10 cellular contexts compared by ENCODE assay signal in genomic region chr13:29427937-29428309, GRCh38.
DNase-seq lines count a peak whose midpoint lies in the region; ATAC-seq and TF ChIP-seq lines count a peak whose summit lies in the region.
"Had no signal": no experiment of that assay in that cellular context is flagged by ENCODE, and none has a peak within 500 bp of the region (broad histone marks: within the 10 kb centered on the region; RNA-seq: fewer than 3 reads in every experiment).

No MANE protein-coding gene starts in this region.

- TF ChIP-seq CTCF in heart left ventricle (IDR thresholded peaks at IDR 0.05) (no peak), esophagus muscularis mucosa (IDR thresholded peaks at IDR 0.05) (no peak), neural cell (IDR thresholded peaks at IDR 0.05; ENCODE audit: poor library complexity, severe bottlenecking) (no peak), vagina (IDR thresholded peaks at IDR 0.05) (no peak)

- ATAC-seq in heart left ventricle (no peak), Right ventricle myocardium superior (ENCODE audit: poor library complexity) (no peak), GM19395 (IDR thresholded peaks at IDR 0.05; ENCODE audit: unreplicated experiment) (no peak)

- no peaks in the 10 kb centered on the region for H3F3A ChIP-seq in neural cell (ENCODE audit: insufficient read depth, low read length, poor library complexity, severe bottlenecking)

- peaks cover 0 to 20% (median 3%) of the 10 kb centered on the region in 12 donors for H3K4me1 ChIP-seq in heart left ventricle
- H3K4me1 ChIP-seq in esophagus muscularis mucosa, result peaks cover 6 to 35% (median 22%) of the 10 kb centered on the region in 4 donors
- H3K4me1 ChIP-seq in vagina, result peaks cover 15% of the 10 kb centered on the region

- H3K4me3 ChIP-seq in heart left ventricle (peak overlapping the region; percentile 33 to 71 (median 55)), esophagus muscularis mucosa (peak overlapping the region; percentile 52 to 63 (median 59)), neural cell (ENCODE audit: low read length) (peak overlapping the region; percentile 73), vagina (peak overlapping the region; percentile 32 to 39)

- H3K9me3 ChIP-seq in heart left ventricle (no peaks in the 10 kb centered on the region), esophagus muscularis mucosa (no peaks in the 10 kb centered on the region), neural cell (ENCODE audit: low read length) (no peaks in the 10 kb centered on the region), vagina (no peaks in the 10 kb centered on the region)

- H2AFZ ChIP-seq in neural cell (ENCODE audit: low read depth, low read length), result peak overlapping the region; percentile 70

- TF ChIP-seq POLR2A in heart left ventricle (IDR thresholded peaks at IDR 0.05) (no peak), esophagus muscularis mucosa (IDR thresholded peaks at IDR 0.05; ENCODE audit: low read depth) (no peak), vagina (IDR thresholded peaks at IDR 0.05) (no peak)

- H3K27me3 ChIP-seq in heart left ventricle, result peaks cover 0 to 30% (median 5%) of the 10 kb centered on the region in 9 donors
- H3K27me3 ChIP-seq in esophagus muscularis mucosa, result peaks cover 0 to 10% (median 0%) of the 10 kb centered on the region in 4 donors
- H3K27me3 ChIP-seq in neural cell (ENCODE audit: insufficient read depth, low read depth, low read length), result no peaks in the 10 kb centered on the region
- H3K27me3 ChIP-seq in vagina, result no peaks in the 10 kb centered on the region

- peak overlapping the region; percentile 59 for H3K9ac ChIP-seq in neural cell (ENCODE audit: low read length)

- H3K36me3 ChIP-seq in heart left ventricle, result no peaks in the 10 kb centered on the region
- H3K36me3 ChIP-seq in esophagus muscularis mucosa, result no peaks in the 10 kb centered on the region
- H3K36me3 ChIP-seq in neural cell (ENCODE audit: insufficient read depth, low read length), result no peaks in the 10 kb centered on the region
- no peaks in the 10 kb centered on the region for H3K36me3 ChIP-seq in vagina

- intact Hi-C loops in heart left ventricle (cut with DNase I), result loop anchor here in 4 of 10 donors (2.0 to 5.0 kb wide), 3 partner anchors 37 to 44 kb away; no protein-coding TSS in a partner anchor
- intact Hi-C loops in Right ventricle myocardium superior (cut with DNase I), result no loop called here
- intact Hi-C loops in esophagus muscularis mucosa (cut with DNase I), result loop anchor here (5.0 kb wide), 1 partner anchor 39 kb away; no protein-coding TSS in a partner anchor
- intact Hi-C loops in vagina (cut with DNase I), result no loop called here

- TF ChIP-seq RAD21 in neural cell (conservative IDR thresholded peaks at IDR 0.05), result no peak

- H3K27ac ChIP-seq in heart left ventricle (peak overlapping the region in 10 of 12 donors; percentile 69 to 94 (median 88)), esophagus muscularis mucosa (replicated peaks in 1 of 4) (peak overlapping the region; percentile 77 to 84 (median 80)), neural cell (ENCODE audit: low read length) (no peak overlapping the region), vagina (no peak overlapping the region)

- WGBS in heart left ventricle, 4 donors, result 9 to 14% (median 13%) methylated on average over 3 of the region's 3 CpGs
- WGBS in esophagus muscularis mucosa, result 12% methylated on average over 3 of the region's 3 CpGs

- no peaks in the 10 kb centered on the region for H3K79me2 ChIP-seq in neural cell (replicated peaks; ENCODE audit: insufficient read depth, low read length)

- TF ChIP-seq EP300 in esophagus muscularis mucosa (IDR thresholded peaks at IDR 0.05) (no peak), neural cell (conservative IDR thresholded peaks at IDR 0.05; ENCODE audit: poor library complexity, severe bottlenecking) (no peak)

- DNase-seq in heart left ventricle, result no peak
- no peak for DNase-seq in Right ventricle myocardium superior
- no peak for DNase-seq in esophagus muscularis mucosa (ENCODE audit: extremely low spot score)
- no peak for DNase-seq in vagina (ENCODE audit: extremely low spot score in 2 of 2)
- DNase-seq in NK-92 treated with Interleukin-12 subunit alpha and Interleukin-12 subunit beta, amount 100 ng/mL, for 24 hours (lab: John Stamatoyannopoulos, UW), result no peak
- no peak for DNase-seq in NCI-H2107 treated with DMSO at 0.1 percent for 48 hours (lab: John Stamatoyannopoulos, UW; ENCODE audit: unreplicated experiment)
- DNase-seq: ACHN; stimulated activated naive CD4-positive, alpha-beta T cell treated with Interleukin-2 at 50 U/mL for 16 hours had no signal

- H3K4me2 ChIP-seq in neural cell (ENCODE audit: low read length), result peak overlapping the region; percentile 92

- H4K20me1 ChIP-seq in neural cell (ENCODE audit: insufficient read depth), result no peaks in the 10 kb centered on the region

- no peaks in the 10 kb centered on the region for H3K9me2 ChIP-seq in neural cell (ENCODE audit: insufficient read depth, low read length)

TF ChIP-seq in neural cell, 6 proteins besides CTCF, POLR2A, EP300 and RAD21:
- TF ChIP-seq REST (IDR thresholded peaks at IDR 0.05; ENCODE audit: borderline replicate concordance), result no peak
- no peak for TF ChIP-seq POLR2AphosphoS5 (IDR thresholded peaks at IDR 0.05)
- no peak for TF ChIP-seq SMC3 (conservative IDR thresholded peaks at IDR 0.05; ENCODE audit: poor library complexity)
- no peak for TF ChIP-seq EZH2 (IDR thresholded peaks at IDR 0.05; ENCODE audit: borderline replicate concordance, insufficient read depth, low read length, poor library complexity, severe bottlenecking)
- TF ChIP-seq MXI1 (conservative IDR thresholded peaks at IDR 0.05; ENCODE audit: poor library complexity, severe bottlenecking), result no peak
- TF ChIP-seq TAF1 (IDR thresholded peaks at IDR 0.05; ENCODE audit: low read depth), result no peak

Comparison
In these comparisons a context has a peak if more than half of its experiments do, and no peak if none do; other contexts are left out.
1. H3K27ac ChIP-seq: peak in heart left ventricle (10 of 12) and esophagus muscularis mucosa (4 of 4); none in neural cell (single experiment) and vagina (single experiment).
2. Peak in every context shown above with its lines, with median percentiles within 50 percentile points of each other: H3K4me3 ChIP-seq.